ENCODE assay signal across 15 cellular contexts in the genomic region with DNA sequence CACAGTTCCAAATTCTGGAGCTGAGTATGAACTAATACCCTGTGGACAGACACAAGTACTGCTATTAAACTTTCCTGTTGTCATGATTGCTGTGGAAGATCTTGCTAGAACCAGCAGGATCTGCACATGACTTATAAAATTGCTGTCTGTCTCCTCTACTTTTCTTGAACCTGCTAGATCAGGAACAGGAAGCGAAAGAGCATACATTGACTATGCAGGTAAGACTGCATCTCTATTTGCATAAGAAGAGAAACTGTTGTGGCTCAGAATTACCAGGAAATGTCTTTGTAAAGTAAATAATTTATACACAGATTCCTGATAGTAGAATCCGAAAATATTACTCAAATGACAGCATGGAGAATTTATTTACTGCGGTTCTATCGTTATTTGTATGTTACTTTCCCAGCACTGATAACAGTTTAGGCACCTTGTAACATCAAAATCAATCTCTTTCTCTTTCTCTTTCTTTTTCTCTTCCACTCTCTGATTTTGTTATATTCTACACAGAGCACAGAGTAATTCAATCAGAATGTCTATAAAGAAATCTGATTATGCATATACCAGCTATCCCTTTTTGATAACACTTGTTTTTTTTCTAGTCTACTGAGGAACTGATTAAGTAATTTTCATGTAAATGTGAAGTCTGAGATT.
DNase-seq lines count a peak whose midpoint lies in the region; ATAC-seq, FAIRE-seq and TF ChIP-seq lines count a peak whose summit lies in the region.
"Had no signal": no experiment of that assay in that cellular context is flagged by ENCODE, and none has a peak within 500 bp of the region (broad histone marks: within the 10 kb centered on the region; RNA-seq: fewer than 3 reads in every experiment).

No MANE protein-coding gene starts in this region.

- no peak overlapping the region for H3K27ac ChIP-seq in small intestine (ENCODE audit: low read depth in 1 of 2, low read length in 1 of 2)
- no peak overlapping the region for H3K27ac ChIP-seq in CD8-positive, alpha-beta T cell (ENCODE audit: low read depth, low read length)
- H3K27ac ChIP-seq: 22Rv1, parathyroid adenoma had no signal

- H3K36me3 ChIP-seq in small intestine (ENCODE audit: control insufficient read depth in 2 of 2, insufficient read depth in 2 of 2, low read length in 2 of 2) = no peaks in the 10 kb centered on the region
- H3K36me3 ChIP-seq in CD8-positive, alpha-beta T cell (ENCODE audit: insufficient read depth, low read length) = no peaks in the 10 kb centered on the region

- intact Hi-C loops in CD8-positive, alpha-beta T cell (cut with DNase I, micrococcal nuclease) = no loop called here

- TF ChIP-seq CTCF in foreskin fibroblast (IDR thresholded peaks at IDR 0.05; ENCODE audit: low read depth, low read length) = no peak
- TF ChIP-seq CTCF in CD8-positive, alpha-beta T cell (IDR thresholded peaks at IDR 0.05) = no peak

- H3K9me3 ChIP-seq in small intestine (ENCODE audit: control insufficient read depth, low read depth) = no peaks in the 10 kb centered on the region
- no peaks in the 10 kb centered on the region for H3K9me3 ChIP-seq in CD8-positive, alpha-beta T cell (ENCODE audit: low read length)
- H3K9me3 ChIP-seq: body of pancreas had no signal

- no peak overlapping the region for H3K4me3 Mint-ChIP-seq in CD8-positive, alpha-beta T cell
- H3K4me3 Mint-ChIP-seq: HFFc6 had no signal

- no peaks in the 10 kb centered on the region for H3K36me3 Mint-ChIP-seq in CD8-positive, alpha-beta T cell

- no peak overlapping the region for H3K27ac Mint-ChIP-seq in CD8-positive, alpha-beta T cell
- H3K27ac Mint-ChIP-seq: HFFc6 had no signal

- 53 to 73% (median 55%) methylated on average over 4 of the region's 4 CpGs for WGBS in small intestine, 3 donors

- DNase-seq in NOMO-1 treated with DMSO at 0.1 percent for 48 hours (lab: John Stamatoyannopoulos, UW; ENCODE audit: unreplicated experiment) = peak; percentile 5
- DNase-seq in NOMO-1 treated with dmso at 0.1 percent for 144 hours (lab: John Stamatoyannopoulos, UW; ENCODE audit: unreplicated experiment) = no peak
- DNase-seq in foreskin fibroblast = no peak
- DNase-seq in T-helper 1 cell = no peak
- DNase-seq in small intestine = no peak
- DNase-seq in CD8-positive, alpha-beta T cell = no peak
- DNase-seq: body of pancreas, erythroblast, HFFc6, kidney, NCI-H1092 treated with DMSO at 0.1 percent for 48 hours had no signal

- ATAC-seq in HG02642 (IDR thresholded peaks at IDR 0.05; ENCODE audit: poor library complexity, unreplicated experiment) (peak; percentile 72), HG03439 (IDR thresholded peaks at IDR 0.05; ENCODE audit: unreplicated experiment) (peak; percentile 79)
- ATAC-seq in CD8-positive, alpha-beta T cell = no peak
- ATAC-seq: body of pancreas had no signal

- CTCF ChIA-PET in CD8-positive, alpha-beta T cell (lab: Charles Lee) = no interaction called here

- POLR2A ChIA-PET in CD8-positive, alpha-beta T cell (lab: Charles Lee) = no interaction called here

- no peaks in the 10 kb centered on the region for H3K4me1 ChIP-seq in small intestine (ENCODE audit: control insufficient read depth in 2 of 2, insufficient read depth in 1 of 2, low read depth in 1 of 2, low read length in 1 of 2)
- H3K4me1 ChIP-seq in CD8-positive, alpha-beta T cell (ENCODE audit: insufficient read depth, low read length) = no peaks in the 10 kb centered on the region
- H3K4me1 ChIP-seq: parathyroid adenoma had no signal

- no peaks in the 10 kb centered on the region for H3K9me3 Mint-ChIP-seq in CD8-positive, alpha-beta T cell

- no peak for FAIRE-seq in small intestine (lab: Jason Lieb, UNC)
- FAIRE-seq: kidney had no signal

- no peak overlapping the region for H3K4me3 ChIP-seq in foreskin fibroblast (ENCODE audit: low read depth in 1 of 2, low read length in 2 of 2)
- H3K4me3 ChIP-seq in small intestine (ENCODE audit: low read depth in 1 of 2, low read length in 2 of 2) = no peak overlapping the region
- no peak overlapping the region for H3K4me3 ChIP-seq in CD8-positive, alpha-beta T cell (ENCODE audit: low read depth, low read length)
- H3K4me3 ChIP-seq: body of pancreas had no signal

- peaks cover 4% of the 10 kb centered on the region for H3K27me3 Mint-ChIP-seq in CD8-positive, alpha-beta T cell (ENCODE audit: low read depth)

- no peaks in the 10 kb centered on the region for H3K4me1 Mint-ChIP-seq in CD8-positive, alpha-beta T cell (ENCODE audit: low read depth)

- no peaks in the 10 kb centered on the region for H3K27me3 ChIP-seq in small intestine (ENCODE audit: control insufficient read depth in 2 of 2, insufficient read depth in 2 of 2, low read length in 2 of 2)
- H3K27me3 ChIP-seq in CD8-positive, alpha-beta T cell (ENCODE audit: insufficient read depth, low read length) = no peaks in the 10 kb centered on the region
- H3K27me3 ChIP-seq: body of pancreas had no signal
